18 cellular contexts compared by ENCODE assay signal in genomic region chr1:20950689-20951088, GRCh38.
DNase-seq lines count a peak whose midpoint lies in the region; ATAC-seq, FAIRE-seq and TF ChIP-seq lines count a peak whose summit lies in the region.
"Had no signal": no experiment of that assay in that cellular context is flagged by ENCODE, and none has a peak within 500 bp of the region (broad histone marks: within the 10 kb centered on the region; RNA-seq: fewer than 3 reads in every experiment).

No MANE protein-coding gene starts in this region.

- peaks cover 8 to 9% of the 10 kb centered on the region in 2 experiments for H3K79me1 ChIP-seq in IMR-90 (ENCODE audit: low read depth in 1 of 2, low read length in 2 of 2)

- H3K4me1 ChIP-seq in IMR-90 (ENCODE audit: control insufficient read depth, insufficient read depth, low read length) (no peaks in the 10 kb centered on the region), foreskin keratinocyte (no peaks in the 10 kb centered on the region), neutrophil (ENCODE audit: control insufficient read depth in 1 of 2, insufficient read depth in 1 of 2, low read depth in 1 of 2, low read length in 1 of 2) (peaks cover 45 to 56% of the 10 kb centered on the region in 2 experiments)

- H3K36me3 ChIP-seq in IMR-90 (ENCODE audit: control insufficient read depth, insufficient read depth, low read length) (peaks cover 7% of the 10 kb centered on the region; the same call in 1 of the 2 replicates), bronchial epithelial cell (ENCODE audit: control insufficient read depth, insufficient read depth, low read length) (peaks cover 1% of the 10 kb centered on the region), neutrophil (no peaks in the 10 kb centered on the region)

- H3K9me3 Mint-ChIP-seq in activated CD4-positive, alpha-beta T cell treated with anti-CD3 and anti-CD28 coated beads for 36 hours (ENCODE audit: low read depth) = no peaks in the 10 kb centered on the region

- no peaks in the 10 kb centered on the region for H4K20me1 ChIP-seq in IMR-90 (ENCODE audit: insufficient read depth, low read length)

- no peak overlapping the region for H3K27ac Mint-ChIP-seq in activated CD4-positive, alpha-beta T cell treated with anti-CD3 and anti-CD28 coated beads for 36 hours

- H3K23ac ChIP-seq in IMR-90 (ENCODE audit: low read depth, low read length) = no peak overlapping the region

- H2BK15ac ChIP-seq in IMR-90 (ENCODE audit: low read depth, low read length) = no peak overlapping the region

- FAIRE-seq in bronchial epithelial cell (lab: Jason Lieb, UNC) = no peak
- FAIRE-seq: RCC 7860 had no signal

- in situ Hi-C loops in IMR-90 (cut with MboI; ENCODE audit: low sequenced_read_pairs) = no loop called here

- POLR2A ChIA-PET in IMR-90 (lab: Charles Lee; ENCODE audit: unreplicated experiment) = interaction anchor here (0.6 kb wide), 1 partner anchor 211 kb away, joined by 4 read pairs; no protein-coding TSS in a partner anchor
- POLR2A ChIA-PET in activated CD4-positive, alpha-beta T cell treated with anti-CD3 and anti-CD28 coated beads for 36 hours (lab: Charles Lee) = no interaction called here

- no peak overlapping the region for H3K4ac ChIP-seq in IMR-90 (ENCODE audit: low read depth, low read length)

- no TSS peak for BruUV-seq in IMR-90 (replicated peaks; lab: Mats Ljungman, UMichigan)

- H2BK5ac ChIP-seq in IMR-90 (ENCODE audit: low read depth, low read length, poor library complexity, severe bottlenecking) = no peak overlapping the region

- no peak overlapping the region for H3K4me3 ChIP-seq in IMR-90 (ENCODE audit: insufficient read depth, low read depth, low read length)
- no peak overlapping the region for H3K4me3 ChIP-seq in bronchial epithelial cell (ENCODE audit: low read depth, low read length)
- peak overlapping the region in 1 of 2 experiments; percentile 35 for H3K4me3 ChIP-seq in neutrophil (ENCODE audit: low read depth in 1 of 2, low read length in 1 of 2)

- CTCF ChIA-PET in IMR-90 (lab: Yijun Ruan, JAX) = interaction anchor here (0.6 kb wide), 3 partner anchors 13 to 253 kb away, joined by 3 read pairs; no protein-coding TSS in a partner anchor
- CTCF ChIA-PET in activated CD4-positive, alpha-beta T cell treated with anti-CD3 and anti-CD28 coated beads for 36 hours (lab: Charles Lee) = no interaction called here

- H4K91ac ChIP-seq in IMR-90 (ENCODE audit: insufficient read depth, low read depth, low read length) = no peak overlapping the region

- H3K14ac ChIP-seq in IMR-90 (replicated peaks; ENCODE audit: low read depth, low read length) = no peak overlapping the region

- no peak overlapping the region for H2AK9ac ChIP-seq in IMR-90 (replicated peaks; ENCODE audit: low read depth, low read length, poor library complexity)

- no peak overlapping the region for H3K9ac ChIP-seq in IMR-90 (ENCODE audit: low read depth, low read length)

- no peak for TF ChIP-seq RAD21 in IMR-90 (IDR thresholded peaks at IDR 0.05; ENCODE audit: low read length)

- WGBS in IMR-90 (ENCODE audit: extremely low coverage in 2 of 2, insufficient read length in 1 of 2), 2 experiments = no CpG with 5 or more reads among the region's 3 CpGs

- H3K4me3 Mint-ChIP-seq in activated CD4-positive, alpha-beta T cell treated with anti-CD3 and anti-CD28 coated beads for 36 hours = no peak overlapping the region

- DNase-seq in IMR-90 (no peak), bronchial epithelial cell (ENCODE audit: low read depth) (peak; percentile 48), foreskin keratinocyte (peak; percentile 7 to 23), nucleus accumbens (lab: John Stamatoyannopoulos, UW) (no peak)
- DNase-seq in activated CD4-positive, alpha-beta T cell treated with anti-CD3 and anti-CD28 coated beads for 36 hours = no peak
- DNase-seq: C1 segment of cervical spinal cord, DMS79, HCEC 1CT, KG1, NCI-H1694 treated with DMSO at 0.1 percent for 48 hours, NCI-H2227 treated with DMSO at 0.1 percent for 48 hours, NCI-H510A treated with DMSO at 0.1 percent for 48 hours, NCI-H774 had no signal

- H4K5ac ChIP-seq in IMR-90 (ENCODE audit: low read depth, low read length) = no peak overlapping the region

- no peaks in the 10 kb centered on the region for H3K9me1 ChIP-seq in IMR-90 (ENCODE audit: insufficient read depth, low read length)

- no peak overlapping the region for H3K18ac ChIP-seq in IMR-90 (ENCODE audit: low read depth, low read length)

- ATAC-seq in IMR-90 (ENCODE audit: low read depth) = no peak
- ATAC-seq in foreskin keratinocyte = no peak
- ATAC-seq in GM18502 (IDR thresholded peaks at IDR 0.05; ENCODE audit: poor library complexity, unreplicated experiment) = no peak
- no peak for ATAC-seq in GM18870 (IDR thresholded peaks at IDR 0.05; ENCODE audit: unreplicated experiment)
- ATAC-seq in activated CD4-positive, alpha-beta T cell treated with anti-CD3 and anti-CD28 coated beads for 36 hours = no peak
- ATAC-seq: Right ventricle myocardium inferior had no signal

- TF ChIP-seq POLR2A in IMR-90 (IDR thresholded peaks at IDR 0.05; ENCODE audit: low read depth, low read length) = no peak

- no peak overlapping the region for H3K4me2 ChIP-seq in IMR-90 (ENCODE audit: low read depth, low read length)

- no peak for TF ChIP-seq CTCF in IMR-90 (conservative IDR thresholded peaks at IDR 0.05; ENCODE audit: low read depth, low read length)
- no peak for TF ChIP-seq CTCF in bronchial epithelial cell (IDR thresholded peaks at IDR 0.05; ENCODE audit: insufficient read depth, low read length, severe bottlenecking)
- TF ChIP-seq CTCF in foreskin keratinocyte (conservative IDR thresholded peaks at IDR 0.05) = no peak
- TF ChIP-seq CTCF in neutrophil (IDR thresholded peaks at IDR 0.05) = no peak

- dilution Hi-C loops in IMR-90 (cut with HindIII; ENCODE audit: low sequenced_read_pairs, unreplicated experiment) = no loop called here

- H2AFZ ChIP-seq in IMR-90 (replicated peaks; ENCODE audit: low read length, poor library complexity) = no peak overlapping the region

- H3K27ac ChIP-seq in IMR-90 (ENCODE audit: insufficient read depth, low read length) (no peak overlapping the region), foreskin keratinocyte (no peak overlapping the region), neutrophil (peak overlapping the region; percentile 79)

- H3K27me3 Mint-ChIP-seq in activated CD4-positive, alpha-beta T cell treated with anti-CD3 and anti-CD28 coated beads for 36 hours = no peaks in the 10 kb centered on the region

- no peak overlapping the region for H2BK120ac ChIP-seq in IMR-90 (ENCODE audit: low read depth, low read length)

- peaks cover 16% of the 10 kb centered on the region for H3K36me3 Mint-ChIP-seq in activated CD4-positive, alpha-beta T cell treated with anti-CD3 and anti-CD28 coated beads for 36 hours (ENCODE audit: low read depth)

- H3K27me3 ChIP-seq in IMR-90 (ENCODE audit: control insufficient read depth, insufficient read depth, low read length) = no peaks in the 10 kb centered on the region
- H3K27me3 ChIP-seq in bronchial epithelial cell (ENCODE audit: control insufficient read depth, insufficient read depth, low read length) = no peaks in the 10 kb centered on the region
- H3K27me3 ChIP-seq in foreskin keratinocyte = no peaks in the 10 kb centered on the region
- no peaks in the 10 kb centered on the region for H3K27me3 ChIP-seq in neutrophil

- no peak overlapping the region for H2AK5ac ChIP-seq in IMR-90 (ENCODE audit: low read depth, low read length)

- H4K8ac ChIP-seq in IMR-90 (ENCODE audit: low read depth in 2 of 2, low read length in 2 of 2) = no peak overlapping the region

- no peak overlapping the region for H2BK20ac ChIP-seq in IMR-90 (ENCODE audit: low read depth, low read length)

- intact Hi-C loops in IMR-90 (cut with micrococcal nuclease) = no loop called here
- intact Hi-C loops in activated CD4-positive, alpha-beta T cell treated with anti-CD3 and anti-CD28 coated beads for 36 hours (cut with DNase I, micrococcal nuclease) = no loop called here

- H3K4me1 Mint-ChIP-seq in activated CD4-positive, alpha-beta T cell treated with anti-CD3 and anti-CD28 coated beads for 36 hours = peaks cover 2% of the 10 kb centered on the region

- H3K56ac ChIP-seq in IMR-90 (ENCODE audit: extremely low read depth, insufficient read depth, low read length) = no peak overlapping the region

- no peaks in the 10 kb centered on the region for H3K9me3 ChIP-seq in IMR-90 (ENCODE audit: control insufficient read depth, insufficient read depth, low read length)
- H3K9me3 ChIP-seq in neutrophil = no peaks in the 10 kb centered on the region

TF ChIP-seq in IMR-90, 13 proteins besides CTCF, POLR2A, EP300 and RAD21:
- TF ChIP-seq FOS (IDR thresholded peaks at IDR 0.05; ENCODE audit: low read depth, low read length) = no peak
- no peak for TF ChIP-seq BHLHE40 (IDR thresholded peaks at IDR 0.05; ENCODE audit: low read depth, low read length)
- TF ChIP-seq MAZ (IDR thresholded peaks at IDR 0.05; ENCODE audit: borderline replicate concordance, low read depth, low read length) = no peak
- no peak for TF ChIP-seq NFE2L2 (IDR thresholded peaks at IDR 0.05; ENCODE audit: low read depth, low read length)
- TF ChIP-seq RCOR1 (IDR thresholded peaks at IDR 0.05; ENCODE audit: insufficient replicate concordance, low read length) = no peak
- TF ChIP-seq CEBPB (IDR thresholded peaks at IDR 0.05; ENCODE audit: low read depth, low read length) = peak; percentile 51

Comparison
In these comparisons a context has a peak if more than half of its experiments do, and no peak if none do; other contexts are left out.
1. DNase-seq: peak in bronchial epithelial cell (single experiment) and foreskin keratinocyte (2 of 2); none in IMR-90 (single experiment), activated CD4-positive, alpha-beta T cell treated with anti-CD3 and anti-CD28 coated beads for 36 hours (single experiment) and nucleus accumbens (0 of 56).